ENCODE assay signal across 8 cellular contexts in the genomic region with DNA sequence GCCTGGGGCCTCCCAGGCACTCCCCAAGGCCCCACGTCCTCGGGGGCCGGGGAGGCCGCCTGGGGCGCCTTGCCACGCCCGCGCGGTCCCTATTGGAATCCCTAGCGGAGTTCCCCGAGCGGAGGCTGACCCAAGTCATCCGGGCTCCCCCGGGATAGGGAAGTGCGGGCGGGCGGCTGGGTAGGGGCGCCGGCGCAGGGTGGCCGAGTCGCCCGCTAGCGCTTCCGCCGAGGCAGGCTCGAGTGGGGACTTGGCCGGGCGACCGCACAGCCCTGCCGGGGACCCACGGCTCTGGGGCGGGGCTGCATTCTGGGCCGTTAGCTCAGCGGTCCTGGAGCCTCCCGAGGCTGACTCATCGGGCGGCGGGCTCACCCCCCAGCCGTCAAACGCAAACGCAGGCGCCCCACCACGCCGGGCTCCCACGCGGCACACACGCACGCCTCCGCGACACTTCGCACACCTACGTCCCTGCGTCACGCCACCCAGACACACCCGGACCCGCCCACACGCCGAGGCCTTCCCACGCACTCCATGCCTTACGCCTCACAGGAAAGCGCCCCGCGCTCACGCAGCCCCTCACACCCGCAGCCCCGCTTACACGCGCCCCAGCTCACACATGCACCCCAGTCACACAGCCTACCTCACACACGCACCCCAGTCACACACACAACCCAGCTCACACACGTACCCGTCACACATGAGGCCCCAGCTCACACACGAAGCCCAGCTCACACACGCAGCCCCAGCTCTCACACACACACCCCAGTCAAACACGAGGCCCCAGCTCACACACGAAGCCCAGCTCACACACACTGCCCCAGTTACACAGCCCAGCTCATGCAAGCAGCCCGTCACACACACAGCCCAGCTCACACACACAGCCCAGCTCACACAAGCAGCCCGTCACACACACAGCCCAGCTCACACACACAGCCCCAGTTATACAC. TPM values are rescaled to one million over a fixed set of nuclear protein-coding genes. Genes with fewer than 3 reads are reported as not detected.
DNase-seq lines count a peak whose midpoint lies in the region; ATAC-seq, FAIRE-seq and TF ChIP-seq lines count a peak whose summit lies in the region.

No MANE protein-coding gene starts in this region.

- no peak for TF ChIP-seq POLR2A in GM12891 (IDR thresholded peaks at IDR 0.05; ENCODE audit: low read depth, low read length)
- TF ChIP-seq POLR2A in suprapubic skin (IDR thresholded peaks at IDR 0.05): no peak

- TF ChIP-seq CTCF in RWPE2 (IDR thresholded peaks at IDR 0.05; ENCODE audit: poor library complexity, severe bottlenecking) (no peak), suprapubic skin (IDR thresholded peaks at IDR 0.05) (no peak)

- H3K4me3 ChIP-seq in RWPE2 (ENCODE audit: severe bottlenecking) (peak overlapping the region; percentile 41), suprapubic skin (peak overlapping the region; percentile 69)

- H3K27me3 ChIP-seq in RWPE2 (ENCODE audit: insufficient read depth, poor library complexity, severe bottlenecking): no peaks in the 10 kb centered on the region
- peaks cover 5% of the 10 kb centered on the region for H3K27me3 ChIP-seq in suprapubic skin

- no peak for TF ChIP-seq EP300 in suprapubic skin (IDR thresholded peaks at IDR 0.05)

- peak; percentile 65 for ATAC-seq in RWPE2 (ENCODE audit: low read depth)
- ATAC-seq in HG03457 (IDR thresholded peaks at IDR 0.05; ENCODE audit: unreplicated experiment): no peak
- ATAC-seq in HG02981 (IDR thresholded peaks at IDR 0.05; ENCODE audit: unreplicated experiment): no peak

- no peaks in the 10 kb centered on the region for H3K9me3 ChIP-seq in RWPE2 (ENCODE audit: severe bottlenecking)
- H3K9me3 ChIP-seq in suprapubic skin: no peaks in the 10 kb centered on the region

- WGBS in suprapubic skin: 21% methylated on average over 37 of the region's 78 CpGs

- H3K4me1 ChIP-seq in RWPE2 (ENCODE audit: insufficient read depth, poor library complexity, severe bottlenecking) (no peaks in the 10 kb centered on the region), suprapubic skin (peaks cover 82% of the 10 kb centered on the region)

- no peak for DNase-seq in GM12891 (ENCODE audit: insufficient read length, low spot score)
- DNase-seq in RWPE2 (ENCODE audit: low spot score): no peak
- DNase-seq in activated naive CD4-positive, alpha-beta T cell treated with Interleukin-2 at 50 U/mL for 16 hours: peak; percentile 82
- peak; percentile 58 for DNase-seq in globus pallidus (ENCODE audit: low spot score)
- DNase-seq in occipital lobe (lab: John Stamatoyannopoulos, UW): peak; percentile 67
- DNase-seq in suprapubic skin (ENCODE audit: low spot score in 2 of 2): peak; percentile 90 to 94

- H3K27ac ChIP-seq in RWPE2 (ENCODE audit: poor library complexity, severe bottlenecking): peak overlapping the region; percentile 57
- peak overlapping the region; percentile 95 for H3K27ac ChIP-seq in suprapubic skin

- no peaks in the 10 kb centered on the region for H3K36me3 ChIP-seq in RWPE2 (ENCODE audit: low read depth)
- peaks cover under 1% of the 10 kb centered on the region for H3K36me3 ChIP-seq in suprapubic skin

- FAIRE-seq in GM12891 (lab: Jason Lieb, UNC): peak; percentile 97

TF ChIP-seq in GM12891, 5 proteins besides CTCF, POLR2A, EP300 and RAD21:
- TF ChIP-seq TAF1 (IDR thresholded peaks at IDR 0.05; ENCODE audit: low read depth, low read length) (no peak), POU2F2 (IDR thresholded peaks at IDR 0.05; ENCODE audit: low read depth, low read length) (no peak), SPI1 (IDR thresholded peaks at IDR 0.05; ENCODE audit: low read depth, low read length) (no peak), PAX5 (IDR thresholded peaks at IDR 0.05; ENCODE audit: insufficient read depth, low read length, severe bottlenecking) (no peak), POLR2AphosphoS5 (IDR thresholded peaks at IDR 0.05; ENCODE audit: low read depth, low read length) (no peak)
TF ChIP-seq in GM12891: peak in this region for 0.

RNA-seq across cellular contexts. Expression of a gene that starts 1.1 kb away (rescaled TPM):
- polyA plus RNA-seq in GM12891 (2012; ENCODE audit: low read depth, missing spikeins): 0.08 TPM
- total RNA-seq in occipital lobe (65.8 TPM), suprapubic skin (100 to 1,000 TPM in 2 of 4 donors, 10 to 100 TPM in 2; 48.7 to 117 (median 77.3) TPM)

RNA-seq across cellular contexts. Expression of a gene that starts 36.3 kb away (rescaled TPM):
- 71.6 TPM for polyA plus RNA-seq in GM12891 (2012; ENCODE audit: low read depth, missing spikeins)
- total RNA-seq in occipital lobe (73.9 TPM), suprapubic skin (10 to 100 TPM; 70.3 to 80.7 (median 77.0) TPM)

RNA-seq across cellular contexts. Expression of a gene that starts 42.8 kb away (rescaled TPM):
- 8.2 TPM for polyA plus RNA-seq in GM12891 (2012; ENCODE audit: low read depth, missing spikeins)
- 51.9 TPM for total RNA-seq in occipital lobe
- 10 to 100 TPM; 16.3 to 25.7 (median 22.1) TPM for total RNA-seq in suprapubic skin

Comparison
In these comparisons a context has a peak if more than half of its experiments do, and no peak if none do; other contexts are left out.
1. DNase-seq: peak in activated naive CD4-positive, alpha-beta T cell treated with Interleukin-2 at 50 U/mL for 16 hours (single experiment), globus pallidus (single experiment), occipital lobe (single experiment) and suprapubic skin (2 of 2); none in GM12891 (single experiment) and RWPE2 (single experiment).